9 cellular contexts compared by ENCODE assay signal in the genomic region with DNA sequence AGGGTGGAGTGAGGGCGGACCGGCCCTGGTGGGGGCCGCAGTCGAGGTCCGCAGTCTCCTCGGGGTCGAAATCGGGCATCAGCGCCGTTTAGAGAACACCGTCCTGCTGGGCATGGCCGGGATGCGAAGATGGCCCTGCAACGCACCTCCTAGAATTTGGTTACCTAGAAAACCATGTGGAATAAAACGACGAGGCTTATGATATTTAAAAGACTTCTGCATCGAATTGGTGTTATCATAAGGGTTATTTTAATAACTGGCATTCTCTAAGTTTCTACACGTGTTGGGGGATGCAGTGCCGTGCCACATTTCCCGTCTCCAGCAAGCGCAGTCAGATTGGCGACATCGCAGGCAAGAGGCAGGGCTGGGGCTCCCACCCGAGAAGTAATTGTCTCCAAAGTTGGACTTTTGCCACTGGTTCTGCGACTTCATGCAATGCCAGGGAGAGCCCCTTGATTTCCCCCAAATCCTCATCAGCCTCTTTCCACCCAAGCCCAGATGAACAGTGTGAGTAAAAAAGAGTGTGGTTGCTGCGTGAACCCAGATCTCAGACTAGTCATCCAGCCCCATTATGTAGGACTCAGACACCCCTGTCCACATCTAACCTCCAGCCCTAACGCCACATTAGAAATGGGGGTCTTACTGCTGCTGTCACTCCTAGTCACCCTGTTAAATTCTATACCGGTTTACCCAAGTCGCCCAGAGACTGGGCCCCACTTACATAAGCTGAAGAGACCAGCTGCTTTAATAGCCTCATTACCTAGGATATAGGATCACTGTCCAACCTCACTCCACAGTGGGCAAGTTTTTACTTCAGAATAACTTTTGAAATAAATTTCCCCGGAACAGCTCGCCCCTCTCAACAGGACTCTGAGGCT. TPM values are rescaled to one million over a fixed set of nuclear protein-coding genes. Genes with fewer than 3 reads are reported as not detected.
A peak's percentile ranks its signal among the peaks of the same experiment; 100 is the strongest.
DNase-seq lines count a peak whose midpoint lies in the region; ATAC-seq, FAIRE-seq and TF ChIP-seq lines count a peak whose summit lies in the region.
"Had no signal": no experiment of that assay in that cellular context is flagged by ENCODE, and none has a peak within 500 bp of the region (broad histone marks: within the 10 kb centered on the region; RNA-seq: fewer than 3 reads in every experiment).

No MANE protein-coding gene starts in this region.

- no peaks in the 10 kb centered on the region for H3K36me3 Mint-ChIP-seq in HFFc6 (ENCODE audit: low read depth)

- peak overlapping the region; percentile 70 for H3K27ac Mint-ChIP-seq in HFFc6

- H3K27ac ChIP-seq in pancreas = peak overlapping the region; percentile 100

- peaks cover 6% of the 10 kb centered on the region for H3K27me3 Mint-ChIP-seq in HFFc6 (ENCODE audit: insufficient read depth)

- ATAC-seq in pancreas (peak in 3 of 4 donors; percentile 1 to 5 (median 2)), esophagus mucosa (no peak), HG03342 (IDR thresholded peaks at IDR 0.05; ENCODE audit: unreplicated experiment) (no peak)

- peak overlapping the region; percentile 82 for H3K4me3 ChIP-seq in AG10803 (ENCODE audit: low read length)
- peak overlapping the region; percentile 70 for H3K4me3 ChIP-seq in fibroblast of pulmonary artery (replicated peaks; ENCODE audit: low read depth, low read length)
- H3K4me3 ChIP-seq in pancreas = peak overlapping the region; percentile 52 to 93 (median 78)

- intact Hi-C loops in pancreas (cut with DNase I) = no loop called here

- peaks cover 30% of the 10 kb centered on the region for H3K4me1 Mint-ChIP-seq in HFFc6 (ENCODE audit: low read depth)

- no peak for DNase-seq in AG10803 (ENCODE audit: low read depth)
- DNase-seq in HFFc6 = no peak
- DNase-seq in activated CD8-positive, alpha-beta memory T cell treated with anti-CD3 and anti-CD28 coated beads, Interleukin-2, amount 50 U/mL, for 4 hours = peak; percentile 51
- no peak for DNase-seq in fibroblast of pulmonary artery (ENCODE audit: low read depth)
- peak in 4 of 6 donors; percentile 47 to 71 (median 49) for DNase-seq in pancreas
- DNase-seq in NCI-H2196 treated with DMSO at 0.1 percent for 48 hours (lab: John Stamatoyannopoulos, UW; ENCODE audit: unreplicated experiment) = no peak

- no peak for TF ChIP-seq CTCF in AG10803 (conservative IDR thresholded peaks at IDR 0.05; ENCODE audit: low read length)
- TF ChIP-seq CTCF in HFFc6 (IDR thresholded peaks at IDR 0.05) = no peak
- TF ChIP-seq CTCF in fibroblast of pulmonary artery (IDR thresholded peaks at IDR 0.05; ENCODE audit: low read length, missing control alignments) = no peak
- no peak for TF ChIP-seq CTCF in pancreas (IDR thresholded peaks at IDR 0.05)

- no peaks in the 10 kb centered on the region for H3K9me3 Mint-ChIP-seq in HFFc6

- no peaks in the 10 kb centered on the region for H3K9me3 ChIP-seq in pancreas

- H3K4me1 ChIP-seq in pancreas = peaks cover 19 to 45% (median 31%) of the 10 kb centered on the region in 3 donors

- H3K36me3 ChIP-seq in pancreas = no peaks in the 10 kb centered on the region

- peak overlapping the region; percentile 85 for H3K4me3 Mint-ChIP-seq in HFFc6

- no peaks in the 10 kb centered on the region for H3K27me3 ChIP-seq in pancreas

- 8 to 12% methylated on average over 31 of the region's 31 CpGs for whole genome bisulfite sequencing in pancreas, 2 donors

- no peak for FAIRE-seq in pancreas (lab: Jason Lieb, UNC)
- FAIRE-seq: islet of Langerhans had no signal

RNA-seq across cellular contexts. Expression of a gene that starts 0.6 kb away (rescaled TPM):
- 1 to 10 TPM; 1.9 to 2.7 (median 2.4) TPM for total RNA-seq in HFFc6 (2021; fragmentation: NEBNext Ultra II Directional; extraction: Animal tissue kit (Norgen Biotek cat#: 25700))
- total RNA-seq in pancreas (10 to 100 TPM; 13.8 to 34.6 (median 22.9) TPM), esophagus mucosa (7.3 TPM)
- polyA plus RNA-seq in pancreas = 10 to 100 TPM; 31.3 to 39.4 TPM

RNA-seq across cellular contexts. Expression of a gene that starts 40.4 kb away (rescaled TPM):
- total RNA-seq in HFFc6 (2021; fragmentation: NEBNext Ultra II Directional; extraction: Animal tissue kit (Norgen Biotek cat#: 25700)) = not detected
- total RNA-seq in pancreas (under 1 TPM in 3 of 6 donors, not detected in 3; 0.06 to 0.16 (median 0.16) TPM), esophagus mucosa (not detected)
- polyA plus RNA-seq in pancreas = under 1 TPM; 0.04 to 0.09 TPM

RNA-seq across cellular contexts. Expression of a gene that starts 57.2 kb away (rescaled TPM):
- not detected for total RNA-seq in HFFc6 (2021; fragmentation: NEBNext Ultra II Directional; extraction: Animal tissue kit (Norgen Biotek cat#: 25700))
- total RNA-seq in pancreas = not detected
- polyA plus RNA-seq in pancreas = not detected
- total RNA-seq in esophagus mucosa = not detected

Comparison
In these comparisons a context has a peak if more than half of its experiments do, and no peak if none do; other contexts are left out.
1. DNase-seq: peak in activated CD8-positive, alpha-beta memory T cell treated with anti-CD3 and anti-CD28 coated beads, Interleukin-2, amount 50 U/mL, for 4 hours (single experiment) and pancreas (4 of 6); none in AG10803 (single experiment), HFFc6 (single experiment), fibroblast of pulmonary artery (single experiment) and NCI-H2196 treated with DMSO at 0.1 percent for 48 hours (single experiment).
2. ATAC-seq: peak in pancreas (3 of 4); none in esophagus mucosa (single experiment) and HG03342 (single experiment).
3. Peak in every context shown above with its lines, with median percentiles within 50 percentile points of each other: H3K4me3 ChIP-seq.